9 cellular contexts compared by ENCODE assay signal in genomic region chr18:58998421-58999203, GRCh38.
A peak's percentile ranks its signal among the peaks of the same experiment; 100 is the strongest.
DNase-seq lines count a peak whose midpoint lies in the region; ATAC-seq and TF ChIP-seq lines count a peak whose summit lies in the region.
"Had no signal": no experiment of that assay in that cellular context is flagged by ENCODE, and none has a peak within 500 bp of the region (broad histone marks: within the 10 kb centered on the region; RNA-seq: fewer than 3 reads in every experiment).

No MANE protein-coding gene starts in this region.

- no peaks in the 10 kb centered on the region for H4K20me1 ChIP-seq in neural progenitor cell (ENCODE audit: low read depth)

- H3K36me3 Mint-ChIP-seq in neural progenitor cell, result no peaks in the 10 kb centered on the region

- H3K4me1 ChIP-seq in psoas muscle, result peaks cover 31% of the 10 kb centered on the region
- H3K4me1 ChIP-seq in neural progenitor cell, result peaks cover 9% of the 10 kb centered on the region

- no peak overlapping the region for H2AFZ ChIP-seq in neural progenitor cell (replicated peaks)

- DNase-seq in MV-4-11 (lab: John Stamatoyannopoulos, UW) (peak; percentile 65), psoas muscle (peak; percentile 77 to 89), NCI-H1694 treated with DMSO at 0.1 percent for 48 hours (lab: John Stamatoyannopoulos, UW) (no peak), NCI-H146 (lab: John Stamatoyannopoulos, UW) (no peak), GM19238 (ENCODE audit: insufficient read length, low spot score) (no peak), neural progenitor cell (ENCODE audit: low spot score) (no peak)
- DNase-seq: activated CD4-positive, alpha-beta T cell treated with anti-CD3 and anti-CD28 coated beads, Interleukin-2, amount 10 ng/mL, durations not matched to agents 7 days and 5 days had no signal

- no peak overlapping the region for H3K4me3 Mint-ChIP-seq in neural progenitor cell
- H3K4me3 Mint-ChIP-seq: activated CD4-positive, alpha-beta T cell treated with anti-CD3 and anti-CD28 coated beads, Interleukin-2, amount 10 ng/mL, durations not matched to agents 7 days and 5 days had no signal

- H3K9ac ChIP-seq in neural progenitor cell, result no peak overlapping the region

- H3K36me3 ChIP-seq in psoas muscle (ENCODE audit: insufficient read depth in 1 of 2, low read depth in 1 of 2), result no peaks in the 10 kb centered on the region
- H3K36me3 ChIP-seq in neural progenitor cell, result no peaks in the 10 kb centered on the region

- H3K4me1 Mint-ChIP-seq in neural progenitor cell, result peaks cover 37% of the 10 kb centered on the region
- H3K4me1 Mint-ChIP-seq: activated CD4-positive, alpha-beta T cell treated with anti-CD3 and anti-CD28 coated beads, Interleukin-2, amount 10 ng/mL, durations not matched to agents 7 days and 5 days had no signal

- no peaks in the 10 kb centered on the region for H3K79me2 ChIP-seq in neural progenitor cell (ENCODE audit: low read depth)

- peaks cover 10% of the 10 kb centered on the region for H3F3A ChIP-seq in neural progenitor cell (ENCODE audit: low read depth)

- no peak overlapping the region for H3K27ac Mint-ChIP-seq in neural progenitor cell
- H3K27ac Mint-ChIP-seq: activated CD4-positive, alpha-beta T cell treated with anti-CD3 and anti-CD28 coated beads, Interleukin-2, amount 10 ng/mL, durations not matched to agents 7 days and 5 days had no signal

- peak overlapping the region; percentile 90 for H3K27ac ChIP-seq in psoas muscle
- H3K27ac ChIP-seq in neural progenitor cell, result no peak overlapping the region

- H3K9me3 ChIP-seq in psoas muscle, result no peaks in the 10 kb centered on the region
- H3K9me3 ChIP-seq in neural progenitor cell (ENCODE audit: low read depth), result no peaks in the 10 kb centered on the region

- H3K4me3 ChIP-seq in psoas muscle (peak overlapping the region; percentile 30), neural progenitor cell (no peak overlapping the region)

- WGBS in psoas muscle, 3 donors, result 14 to 19% (median 19%) methylated on average over 13 of the region's 13 CpGs

- intact Hi-C loops in psoas muscle (cut with DNase I), result no loop called here

- peaks cover 7% of the 10 kb centered on the region for H3K9me3 Mint-ChIP-seq in neural progenitor cell
- H3K9me3 Mint-ChIP-seq: activated CD4-positive, alpha-beta T cell treated with anti-CD3 and anti-CD28 coated beads, Interleukin-2, amount 10 ng/mL, durations not matched to agents 7 days and 5 days had no signal

- H3K27me3 Mint-ChIP-seq in neural progenitor cell (ENCODE audit: insufficient read depth, low read depth), result no peaks in the 10 kb centered on the region

- TF ChIP-seq CTCF in psoas muscle (IDR thresholded peaks at IDR 0.05) (peak; percentile 28), neural progenitor cell (IDR thresholded peaks at IDR 0.05) (no peak)

- no peak overlapping the region for H3K4me2 ChIP-seq in neural progenitor cell

- peak; percentile 58 for ATAC-seq in GM18519 (IDR thresholded peaks at IDR 0.05; ENCODE audit: low FRiP score, unreplicated experiment)
- peak; percentile 60 for ATAC-seq in esophagus mucosa
- peak; percentile 92 to 95 (median 94) for ATAC-seq in psoas muscle

- H3K27me3 ChIP-seq in psoas muscle (ENCODE audit: insufficient read depth in 3 of 3, low read length in 2 of 3) (no peaks in the 10 kb centered on the region), neural progenitor cell (no peaks in the 10 kb centered on the region)

Comparison
In these comparisons a context has a peak if more than half of its experiments do, and no peak if none do; other contexts are left out.
1. DNase-seq: peak in MV-4-11 (single experiment) and psoas muscle (2 of 2); none in NCI-H1694 treated with DMSO at 0.1 percent for 48 hours (single experiment), NCI-H146 (single experiment), GM19238 (single experiment) and neural progenitor cell (single experiment).
2. Peak in every context shown above with its lines, with median percentiles within 50 percentile points of each other: ATAC-seq.